In the genomic region with DNA sequence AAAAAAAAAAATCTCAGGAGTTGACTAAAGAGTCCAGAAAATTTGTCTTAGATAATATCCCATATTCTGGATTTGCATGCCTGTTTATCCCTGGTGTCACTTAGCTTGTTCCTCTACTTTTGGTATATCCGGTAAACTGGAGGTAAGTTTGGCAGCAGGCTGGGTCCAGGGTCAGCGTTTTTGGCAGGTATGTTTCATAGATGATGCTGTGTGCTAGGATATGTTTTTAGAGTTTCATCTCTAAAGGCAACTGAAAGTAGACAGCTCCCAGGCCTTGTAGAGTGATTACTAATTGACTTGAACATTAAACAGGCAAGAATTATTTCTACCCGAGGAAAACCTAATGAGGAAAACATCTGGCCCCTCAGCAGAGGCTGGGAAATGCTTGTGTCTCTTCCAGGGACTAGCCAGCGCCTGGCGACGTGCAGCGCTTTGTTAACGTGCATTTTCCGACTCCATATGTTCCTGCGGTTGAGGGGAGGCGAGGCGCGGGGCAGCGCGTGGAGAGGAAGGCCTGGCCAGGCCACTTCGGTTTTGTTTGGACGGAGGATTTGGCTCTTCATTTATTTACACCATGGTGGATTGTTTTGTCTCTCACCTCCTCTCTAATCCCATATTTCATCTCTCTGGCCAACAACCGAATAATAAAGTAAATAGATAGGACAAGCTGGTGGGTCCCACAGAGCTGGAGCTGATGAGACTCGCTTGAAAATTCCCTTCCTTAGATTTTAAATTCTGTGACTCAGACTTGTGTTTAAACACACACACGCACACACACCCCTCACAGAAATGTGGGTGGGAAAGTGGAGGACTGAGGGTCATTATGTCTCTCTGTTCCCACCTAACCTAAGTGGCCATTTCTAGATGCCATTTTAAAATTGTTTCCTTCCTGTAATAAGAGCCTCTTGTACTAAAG, we compare ENCODE assay signal across 17 cellular contexts.
DNase-seq lines count a peak whose midpoint lies in the region; TF ChIP-seq lines count a peak whose summit lies in the region.
"Had no signal": no experiment of that assay in that cellular context is flagged by ENCODE, and none has a peak within 500 bp of the region (broad histone marks: within the 10 kb centered on the region; RNA-seq: fewer than 3 reads in every experiment).

No MANE protein-coding gene starts in this region.

- H3K4me3 ChIP-seq in fibroblast of mammary gland (ENCODE audit: control insufficient read depth, low read depth, low read length) = no peak overlapping the region
- H3K4me3 ChIP-seq: tibial nerve had no signal

- peaks cover 5% of the 10 kb centered on the region for H3K4me1 Mint-ChIP-seq in neural crest cell
- H3K4me1 Mint-ChIP-seq: activated naive CD4-positive, alpha-beta T cell treated with anti-CD3 and anti-CD28 coated beads, Interleukin-2, amount 50 U/mL, for 24 hours had no signal

- peak overlapping the region; percentile 36 for H3K27ac Mint-ChIP-seq in neural crest cell (ENCODE audit: unreplicated experiment)
- H3K27ac Mint-ChIP-seq: activated naive CD4-positive, alpha-beta T cell treated with anti-CD3 and anti-CD28 coated beads, Interleukin-2, amount 50 U/mL, for 24 hours; progenitor cell of endocrine pancreas; WTC11 had no signal

- no peaks in the 10 kb centered on the region for H3K36me3 Mint-ChIP-seq in neural crest cell (ENCODE audit: low read depth)
- H3K36me3 Mint-ChIP-seq: activated naive CD4-positive, alpha-beta T cell treated with anti-CD3 and anti-CD28 coated beads, Interleukin-2, amount 50 U/mL, for 24 hours; WTC11 had no signal

- H3K27me3 Mint-ChIP-seq in neural crest cell (ENCODE audit: low read depth) = no peaks in the 10 kb centered on the region

- H3K9me3 Mint-ChIP-seq in neural crest cell = no peaks in the 10 kb centered on the region
- H3K9me3 Mint-ChIP-seq: activated naive CD4-positive, alpha-beta T cell treated with anti-CD3 and anti-CD28 coated beads, Interleukin-2, amount 50 U/mL, for 24 hours; WTC11 had no signal

- no peak for TF ChIP-seq CTCF in fibroblast of mammary gland (conservative IDR thresholded peaks at IDR 0.05; ENCODE audit: control insufficient read depth, insufficient read depth, low read depth, low read length)
- TF ChIP-seq CTCF in neural crest cell (conservative IDR thresholded peaks at IDR 0.05) = no peak

- H3K4me3 Mint-ChIP-seq in neural crest cell = no peak overlapping the region
- H3K4me3 Mint-ChIP-seq: activated naive CD4-positive, alpha-beta T cell treated with anti-CD3 and anti-CD28 coated beads, Interleukin-2, amount 50 U/mL, for 24 hours; WTC11 had no signal

- DNase-seq in AG20443 (ENCODE audit: low spot score) (peak; percentile 59), RPMI7951 (ENCODE audit: low read depth) (peak; percentile 20), fibroblast of mammary gland (ENCODE audit: low read depth) (peak; percentile 40), neural crest cell (ENCODE audit: low read depth, low spot score) (no peak), globus pallidus (ENCODE audit: low spot score) (no peak), RPMI8226 (no peak)
- DNase-seq in activated CD4-positive, alpha-beta T cell treated with anti-CD3 and anti-CD28 coated beads, Interleukin-2, amount 50 U/mL, for 4 hours = no peak
- no peak for DNase-seq in activated CD4-positive, CD25-positive, alpha-beta regulatory T cell (lab: John Stamatoyannopoulos, UW)
- DNase-seq: activated CD8-positive, alpha-beta memory T cell treated with anti-CD3 and anti-CD28 coated beads, Interleukin-2, amount 50 U/mL, for 48 hours; BE2C; DMS79; NCI-H2081; stimulated activated CD8-positive, alpha-beta memory T cell treated with anti-CD3 and anti-CD28 coated beads, Interleukin-4, amount 100 ng/mL, for 48 hours had no signal

Comparison
In these comparisons a context has a peak if more than half of its experiments do, and no peak if none do; other contexts are left out.
1. DNase-seq: peak in AG20443 (single experiment), RPMI7951 (single experiment) and fibroblast of mammary gland (single experiment); none in neural crest cell (single experiment), globus pallidus (single experiment), activated CD4-positive, alpha-beta T cell treated with anti-CD3 and anti-CD28 coated beads, Interleukin-2, amount 50 U/mL, for 4 hours (0 of 2), RPMI8226 (single experiment) and activated CD4-positive, CD25-positive, alpha-beta regulatory T cell (0 of 4).